In genomic region chr4:87089368-87089767, GRCh38 we compare ENCODE assay signal across 19 cellular contexts.
A peak's percentile ranks its signal among the peaks of the same experiment; 100 is the strongest.
DNase-seq lines count a peak whose midpoint lies in the region; ATAC-seq and TF ChIP-seq lines count a peak whose summit lies in the region.
"Had no signal": no experiment of that assay in that cellular context is flagged by ENCODE, and none has a peak within 500 bp of the region (broad histone marks: within the 10 kb centered on the region; RNA-seq: fewer than 3 reads in every experiment).

No MANE protein-coding gene starts in this region.

- TF ChIP-seq CTCF in esophagus squamous epithelium (IDR thresholded peaks at IDR 0.05) = no peak
- no peak for TF ChIP-seq CTCF in nephron progenitor cell (IDR thresholded peaks at IDR 0.05)

- intact Hi-C loops in CD4-positive, alpha-beta memory T cell (cut with micrococcal nuclease) = no loop called here
- intact Hi-C loops in esophagus squamous epithelium (cut with DNase I) = no loop called here

- H3K27me3 Mint-ChIP-seq in CD4-positive, alpha-beta memory T cell = no peaks in the 10 kb centered on the region
- H3K27me3 Mint-ChIP-seq in nephron progenitor cell (ENCODE audit: low read depth, poor library complexity) = no peaks in the 10 kb centered on the region
- H3K27me3 Mint-ChIP-seq: activated CD4-positive, alpha-beta memory T cell treated with anti-CD3 and anti-CD28 coated beads for 36 hours had no signal

- no peak overlapping the region for H2AFZ ChIP-seq in mesenchymal stem cell (ENCODE audit: low read depth, low read length)
- H2AFZ ChIP-seq: GM23338 had no signal

- CTCF ChIA-PET in CD4-positive, alpha-beta memory T cell (lab: Charles Lee; ENCODE audit: partially characterized antibody) = interaction anchor here (1.1 to 7.9 kb wide), 6 partner anchors 62 to 185 kb away, joined by 3 to 380 read pairs (median 4); partner anchors contain the start of gene AFF1

- H3K4me3 ChIP-seq in CD4-positive, alpha-beta memory T cell (ENCODE audit: low read length in 2 of 2) = no peak overlapping the region
- no peak overlapping the region for H3K4me3 ChIP-seq in esophagus squamous epithelium
- H3K4me3 ChIP-seq in mesenchymal stem cell (ENCODE audit: insufficient read depth in 1 of 2, low read depth in 1 of 2, low read length in 2 of 2) = no peak overlapping the region
- H3K4me3 ChIP-seq: ascending aorta, GM23338, spleen had no signal

- TF ChIP-seq POLR2A in esophagus squamous epithelium (IDR thresholded peaks at IDR 0.05) = no peak

- H3K4me3 Mint-ChIP-seq in CD4-positive, alpha-beta memory T cell = no peak overlapping the region
- H3K4me3 Mint-ChIP-seq in nephron progenitor cell = peak overlapping the region; percentile 54
- H3K4me3 Mint-ChIP-seq: activated CD4-positive, alpha-beta memory T cell treated with anti-CD3 and anti-CD28 coated beads for 36 hours; GM23338; immature natural killer cell; T-helper 1 cell treated with Interleukin-12 subunit alpha and Interleukin-12 subunit beta and Interleukin-4 antibody, amounts not matched to agents 30 μg/mL and 1 μg/mL, for 36 hours had no signal

- peaks cover 0 to 2% (median 0%) of the 10 kb centered on the region in 8 donors for H3K9me3 Mint-ChIP-seq in CD4-positive, alpha-beta memory T cell
- H3K9me3 Mint-ChIP-seq in nephron progenitor cell = no peaks in the 10 kb centered on the region
- H3K9me3 Mint-ChIP-seq: activated CD4-positive, alpha-beta memory T cell treated with anti-CD3 and anti-CD28 coated beads for 36 hours; GM23338; immature natural killer cell; T-helper 1 cell treated with Interleukin-12 subunit alpha and Interleukin-12 subunit beta and Interleukin-4 antibody, amounts not matched to agents 30 μg/mL and 1 μg/mL, for 36 hours had no signal

- no peak overlapping the region for H3K4me2 ChIP-seq in mesenchymal stem cell (ENCODE audit: low read length, poor library complexity, severe bottlenecking)
- H3K4me2 ChIP-seq: GM23338 had no signal

- H3K27ac ChIP-seq in CD4-positive, alpha-beta memory T cell (ENCODE audit: low read depth, low read length) = no peak overlapping the region
- H3K27ac ChIP-seq in esophagus squamous epithelium (peak overlapping the region; percentile 11 to 77 (median 40)), mesenchymal stem cell (ENCODE audit: low read length, poor library complexity, severe bottlenecking) (no peak overlapping the region)
- H3K27ac ChIP-seq: ascending aorta had no signal

- H3K36me3 ChIP-seq in CD4-positive, alpha-beta memory T cell (ENCODE audit: insufficient read depth, low read length) = peaks cover 7% of the 10 kb centered on the region
- H3K36me3 ChIP-seq in esophagus squamous epithelium = peaks cover 0 to 53% (median 3%) of the 10 kb centered on the region in 3 donors
- H3K36me3 ChIP-seq in mesenchymal stem cell (ENCODE audit: control insufficient read depth in 1 of 2, insufficient read depth in 2 of 2, low read depth in 1 of 2, low read length in 2 of 2) = peaks cover 5 to 44% of the 10 kb centered on the region in 2 experiments

- peak overlapping the region in 4 of 7 donors; percentile 13 to 74 (median 42) for H3K27ac Mint-ChIP-seq in CD4-positive, alpha-beta memory T cell
- H3K27ac Mint-ChIP-seq in nephron progenitor cell = peak overlapping the region; percentile 67
- H3K27ac Mint-ChIP-seq: activated CD4-positive, alpha-beta memory T cell treated with anti-CD3 and anti-CD28 coated beads for 36 hours; GM23338; immature natural killer cell; T-helper 1 cell treated with Interleukin-12 subunit alpha and Interleukin-12 subunit beta and Interleukin-4 antibody, amounts not matched to agents 30 μg/mL and 1 μg/mL, for 36 hours had no signal

- no peak for ATAC-seq in GM18870 (IDR thresholded peaks at IDR 0.05; ENCODE audit: unreplicated experiment)
- ATAC-seq: GM23338 had no signal

- no peak overlapping the region for H2BK15ac ChIP-seq in mesenchymal stem cell (ENCODE audit: low read depth, poor library complexity, severe bottlenecking)

- no peak overlapping the region for H2BK120ac ChIP-seq in mesenchymal stem cell (ENCODE audit: low read depth, low read length)

- H3K14ac ChIP-seq in mesenchymal stem cell (ENCODE audit: low read length in 2 of 2) = no peak overlapping the region

- H3K18ac ChIP-seq in mesenchymal stem cell (ENCODE audit: low read depth in 1 of 2, low read length in 2 of 2) = no peak overlapping the region

- WGBS in esophagus squamous epithelium, 2 donors = 19 to 63% methylated on average over 3 of the region's 3 CpGs
- 100% methylated on average over 1 of the region's 3 CpGs for WGBS in mesenchymal stem cell

- POLR2A ChIA-PET in CD4-positive, alpha-beta memory T cell (lab: Charles Lee; ENCODE audit: partially characterized antibody) = interaction anchor here (0.6 to 1.4 kb wide), 2 partner anchors 149 to 155 kb away, joined by 3 to 4 read pairs; partner anchors contain the start of gene AFF1

- no peak for DNase-seq in CD4-positive, alpha-beta memory T cell
- peak; percentile 79 for DNase-seq in HT-29 (ENCODE audit: low spot score)
- no peak for DNase-seq in esophagus squamous epithelium (lab: John Stamatoyannopoulos, UW)
- DNase-seq in nephron progenitor cell = no peak
- no peak for DNase-seq in mesenchymal stem cell
- DNase-seq in NCI-H2171 (lab: John Stamatoyannopoulos, UW) = no peak
- DNase-seq: activated CD4-positive, alpha-beta memory T cell treated with anti-CD3 and anti-CD28 coated beads for 36 hours; activated naive CD4-positive, alpha-beta T cell treated with anti-CD3 and anti-CD28 coated beads, Interleukin-2, amount 50 U/mL, for 16 hours; effector CD8-positive, alpha-beta T cell; head of caudate nucleus; immature natural killer cell; NCI-H1105 treated with DMSO at 0.1 percent for 48 hours; NCI-H526 treated with DMSO at 0.1 percent for 48 hours; SHP77 treated with DMSO at 0.1 percent for 48 hours; spleen had no signal

- peaks cover 9% of the 10 kb centered on the region for H3K4me1 ChIP-seq in CD4-positive, alpha-beta memory T cell (ENCODE audit: insufficient read depth, low read length)
- H3K4me1 ChIP-seq in esophagus squamous epithelium (peaks cover 24 to 67% (median 38%) of the 10 kb centered on the region in 3 donors), mesenchymal stem cell (ENCODE audit: control insufficient read depth, insufficient read depth, low read depth, low read length) (peaks cover 9% of the 10 kb centered on the region)

- no peak overlapping the region for H3K9ac ChIP-seq in mesenchymal stem cell (ENCODE audit: low read length)

- H2AK5ac ChIP-seq in mesenchymal stem cell (ENCODE audit: low read length, severe bottlenecking) = no peak overlapping the region

- no peak overlapping the region for H3K4ac ChIP-seq in mesenchymal stem cell (ENCODE audit: low read depth in 1 of 2, low read length in 2 of 2)

- no peak overlapping the region for H2BK5ac ChIP-seq in mesenchymal stem cell (ENCODE audit: low read depth, low read length, poor library complexity, severe bottlenecking)

- H4K91ac ChIP-seq in mesenchymal stem cell (ENCODE audit: low read length) = no peak overlapping the region

- peaks cover 14% of the 10 kb centered on the region for H3K79me1 ChIP-seq in mesenchymal stem cell (replicated peaks; ENCODE audit: low read length, poor library complexity, severe bottlenecking)

- H3K9me3 ChIP-seq in CD4-positive, alpha-beta memory T cell (ENCODE audit: control insufficient read depth in 1 of 2, low read length in 2 of 2) = no peaks in the 10 kb centered on the region
- H3K9me3 ChIP-seq in esophagus squamous epithelium (no peaks in the 10 kb centered on the region), mesenchymal stem cell (ENCODE audit: control insufficient read depth, low read length) (no peaks in the 10 kb centered on the region)
- H3K9me3 ChIP-seq: ascending aorta, spleen had no signal

- no peak overlapping the region for H3K23ac ChIP-seq in mesenchymal stem cell (ENCODE audit: low read length in 2 of 2)

- H3K36me3 Mint-ChIP-seq in CD4-positive, alpha-beta memory T cell = peaks cover 19 to 44% of the 10 kb centered on the region in 2 donors
- H3K36me3 Mint-ChIP-seq in nephron progenitor cell (ENCODE audit: low read depth) = peaks cover 45% of the 10 kb centered on the region

- peaks cover 13 to 28% (median 15%) of the 10 kb centered on the region in 4 donors for H3K4me1 Mint-ChIP-seq in CD4-positive, alpha-beta memory T cell
- H3K4me1 Mint-ChIP-seq in nephron progenitor cell = peaks cover 73% of the 10 kb centered on the region

- no peaks in the 10 kb centered on the region for H3K27me3 ChIP-seq in CD4-positive, alpha-beta memory T cell (ENCODE audit: insufficient read depth, low read length)
- H3K27me3 ChIP-seq in esophagus squamous epithelium = no peaks in the 10 kb centered on the region
- no peaks in the 10 kb centered on the region for H3K27me3 ChIP-seq in mesenchymal stem cell (ENCODE audit: control insufficient read depth in 1 of 2, insufficient read depth in 1 of 2, low read length in 2 of 2)
- H3K27me3 ChIP-seq: ascending aorta, spleen had no signal

- no peak overlapping the region for H2BK12ac ChIP-seq in mesenchymal stem cell (ENCODE audit: low read length in 2 of 2)

- no peak overlapping the region for H4K8ac ChIP-seq in mesenchymal stem cell (ENCODE audit: low read length)

Comparison
In these comparisons a context has a peak if more than half of its experiments do, and no peak if none do; other contexts are left out.
1. H3K27ac ChIP-seq: peak in esophagus squamous epithelium (4 of 4); none in CD4-positive, alpha-beta memory T cell (single experiment) and mesenchymal stem cell (single experiment).